In genomic region chr9:35295369-35296036, GRCh38 we compare ENCODE assay signal across 20 cellular contexts.
DNase-seq lines count a peak whose midpoint lies in the region; ATAC-seq, FAIRE-seq and TF ChIP-seq lines count a peak whose summit lies in the region.
"Had no signal": no experiment of that assay in that cellular context is flagged by ENCODE, and none has a peak within 500 bp of the region (broad histone marks: within the 10 kb centered on the region; RNA-seq: fewer than 3 reads in every experiment).

No MANE protein-coding gene starts in this region.

- ATAC-seq in pancreas (peak; percentile 71 to 91 (median 89)), gastrocnemius medialis (no peak)
- ATAC-seq: CD8-positive, alpha-beta T cell; HCT116 had no signal

- TF ChIP-seq CTCF in OCI-LY3 (IDR thresholded peaks at IDR 0.05; ENCODE audit: low read depth, low read length) (no peak), nephron progenitor cell (IDR thresholded peaks at IDR 0.05) (no peak), pancreas (IDR thresholded peaks at IDR 0.05) (no peak), gastrocnemius medialis (IDR thresholded peaks at IDR 0.05 in 4 of 5, conservative IDR thresholded peaks at IDR 0.05 in 1 of 5) (no peak)

- H3K27me3 ChIP-seq in OCI-LY3 (ENCODE audit: low read depth, low read length) (peaks cover 6% of the 10 kb centered on the region; the same call in 1 of the 2 replicates), pancreas (no peaks in the 10 kb centered on the region), gastrocnemius medialis (no peaks in the 10 kb centered on the region)
- H3K27me3 ChIP-seq: BLaER1 had no signal

- in situ Hi-C loops in gastrocnemius medialis (cut with MboI; ENCODE audit: low sequenced_read_pairs in 4 of 4) = no loop called here

- H3K4me2 ChIP-seq in OCI-LY3 (ENCODE audit: low read length) = peak overlapping the region; percentile 48
- H3K4me2 ChIP-seq: BLaER1 had no signal

- no peak for FAIRE-seq in pancreas (lab: Jason Lieb, UNC)
- FAIRE-seq: G401.6, GM12892, GM19239 had no signal

- no peaks in the 10 kb centered on the region for H3K36me3 ChIP-seq in OCI-LY3 (replicated peaks; ENCODE audit: low read depth, low read length)
- no peaks in the 10 kb centered on the region for H3K36me3 ChIP-seq in pancreas
- peaks cover 0 to 13% of the 10 kb centered on the region in 2 donors for H3K36me3 ChIP-seq in gastrocnemius medialis
- H3K36me3 ChIP-seq: BLaER1 had no signal

- peak overlapping the region; percentile 46 for H3K27ac Mint-ChIP-seq in nephron progenitor cell
- H3K27ac Mint-ChIP-seq: B cell; CD4-positive, CD25-positive, alpha-beta regulatory T cell; CD8-positive, alpha-beta T cell; H9 had no signal

- peaks cover 12% of the 10 kb centered on the region for H3K4me1 Mint-ChIP-seq in nephron progenitor cell
- H3K4me1 Mint-ChIP-seq: B cell; CD4-positive, CD25-positive, alpha-beta regulatory T cell had no signal

- TF ChIP-seq POLR2A in gastrocnemius medialis (IDR thresholded peaks at IDR 0.05) = no peak

- H3K27ac ChIP-seq in OCI-LY3 (ENCODE audit: low read length) = no peak overlapping the region
- H3K27ac ChIP-seq in pancreas = no peak overlapping the region
- H3K27ac ChIP-seq in gastrocnemius medialis = no peak overlapping the region
- H3K27ac ChIP-seq: BLaER1, C4-2B, GM23248 had no signal

- H3K9ac ChIP-seq in OCI-LY3 (ENCODE audit: low read length) = no peak overlapping the region
- H3K9ac ChIP-seq: BLaER1, GM23248 had no signal

- H3K36me3 Mint-ChIP-seq in nephron progenitor cell (ENCODE audit: low read depth) = peaks cover 14% of the 10 kb centered on the region
- H3K36me3 Mint-ChIP-seq: CD4-positive, CD25-positive, alpha-beta regulatory T cell; CD8-positive, alpha-beta T cell had no signal

- no peak overlapping the region for H2AFZ ChIP-seq in OCI-LY3 (ENCODE audit: low read depth, low read length)
- H2AFZ ChIP-seq: GM23248 had no signal

- no peak overlapping the region for H3K4me3 Mint-ChIP-seq in nephron progenitor cell
- H3K4me3 Mint-ChIP-seq: B cell; CD4-positive, CD25-positive, alpha-beta regulatory T cell; CD8-positive, alpha-beta T cell; H9 had no signal

- WGBS in pancreas, 2 donors = 43 to 45% methylated on average over 13 of the region's 13 CpGs

- peaks cover 6% of the 10 kb centered on the region for H3K27me3 Mint-ChIP-seq in nephron progenitor cell (ENCODE audit: low read depth, poor library complexity)

- H3K4me1 ChIP-seq in OCI-LY3 (ENCODE audit: low read length) (peaks cover 11% of the 10 kb centered on the region), pancreas (no peaks in the 10 kb centered on the region), gastrocnemius medialis (peaks cover 12 to 14% of the 10 kb centered on the region in 2 donors)
- H3K4me1 ChIP-seq: BLaER1, Caco-2 had no signal

- H3K79me2 ChIP-seq in OCI-LY3 (ENCODE audit: low read length) = no peaks in the 10 kb centered on the region

- no peaks in the 10 kb centered on the region for H4K20me1 ChIP-seq in OCI-LY3 (ENCODE audit: insufficient read depth, low read length)
- H4K20me1 ChIP-seq: BLaER1 had no signal

- DNase-seq in nephron progenitor cell (no peak), pancreas (peak; percentile 23 to 62 (median 38)), gastrocnemius medialis (no peak), NK-92 (lab: John Stamatoyannopoulos, UW; ENCODE audit: unreplicated experiment) (no peak)
- no peak for DNase-seq in stimulated activated CD4-positive, alpha-beta T cell treated with anti-CD3 and anti-CD28 coated beads, Interleukin-4, amount 100 ng/mL, for 4 hours
- DNase-seq: Caco-2; CD4-positive, CD25-positive, alpha-beta regulatory T cell; CD8-positive, alpha-beta T cell; DMS153; DND-41; GM23248; H9 had no signal

- peak overlapping the region; percentile 10; the same call in 1 of the 2 replicates for H3K4me3 ChIP-seq in OCI-LY3 (ENCODE audit: low read length)
- no peak overlapping the region for H3K4me3 ChIP-seq in pancreas
- H3K4me3 ChIP-seq in gastrocnemius medialis = no peak overlapping the region
- H3K4me3 ChIP-seq: BLaER1, GM23248 had no signal

- no peaks in the 10 kb centered on the region for H3K9me3 ChIP-seq in OCI-LY3 (ENCODE audit: insufficient read depth, low read length)
- H3K9me3 ChIP-seq in pancreas = no peaks in the 10 kb centered on the region
- H3K9me3 ChIP-seq in gastrocnemius medialis = no peaks in the 10 kb centered on the region
- H3K9me3 ChIP-seq: BLaER1, Caco-2 had no signal

- H3K9me3 Mint-ChIP-seq in nephron progenitor cell = no peaks in the 10 kb centered on the region
- H3K9me3 Mint-ChIP-seq: CD8-positive, alpha-beta T cell; H9 had no signal

- intact Hi-C loops in pancreas (cut with DNase I) = no loop called here
- intact Hi-C loops in gastrocnemius medialis (cut with DNase I; ENCODE audit: low total_unique reads) = no loop called here

Comparison
In these comparisons a context has a peak if more than half of its experiments do, and no peak if none do; other contexts are left out.
1. DNase-seq: peak in pancreas (6 of 6); none in nephron progenitor cell (single experiment), gastrocnemius medialis (0 of 2), NK-92 (single experiment) and stimulated activated CD4-positive, alpha-beta T cell treated with anti-CD3 and anti-CD28 coated beads, Interleukin-4, amount 100 ng/mL, for 4 hours (0 of 2).
2. ATAC-seq: peak in pancreas (4 of 4); none in gastrocnemius medialis (0 of 2).